Comparison of ENCODE assay signal across 27 cellular contexts in genomic region chr7:20482071-20482470, GRCh38.
"Had no signal": no experiment of that assay in that cellular context is flagged by ENCODE, and none has a peak within 500 bp of the region (broad histone marks: within the 10 kb centered on the region; RNA-seq: fewer than 3 reads in every experiment).

No MANE protein-coding gene starts in this region.

- H3K4me3 ChIP-seq: cardiac muscle cell, colonic mucosa, right atrium auricular region, spleen, thoracic aorta, upper lobe of left lung, vagina had no signal

- H3K27me3 Mint-ChIP-seq: activated CD4-positive, alpha-beta memory T cell treated with anti-CD3 and anti-CD28 coated beads, Interleukin-2, amount 10 ng/mL, durations not matched to agents 7 days and 5 days; activated CD4-positive, alpha-beta T cell treated with anti-CD3 and anti-CD28 coated beads, Interleukin-2, amount 10 ng/mL, durations not matched to agents 7 days and 5 days; activated naive CD4-positive, alpha-beta T cell treated with anti-CD3 and anti-CD28 coated beads, Interleukin-2, amount 10 ng/mL, durations not matched to agents 7 days and 5 days; activated naive CD8-positive, alpha-beta T cell treated with anti-CD3 and anti-CD28 coated beads, Interleukin-2, amount 10 ng/mL, durations not matched to agents 7 days and 5 days; activated T-cell treated with anti-CD3 and anti-CD28 coated beads, Interleukin-2, amount 50 U/mL, for 24 hours; T-helper 17 cell had no signal

- DNase-seq: activated CD4-positive, alpha-beta memory T cell treated with anti-CD3 and anti-CD28 coated beads, Interleukin-2, amount 10 ng/mL, durations not matched to agents 7 days and 5 days; activated CD4-positive, alpha-beta T cell treated with anti-CD3 and anti-CD28 coated beads for 1 hour; activated CD4-positive, alpha-beta T cell treated with anti-CD3 and anti-CD28 coated beads, Interleukin-2, amount 10 ng/mL, durations not matched to agents 7 days and 5 days; activated CD8-positive, alpha-beta memory T cell treated with anti-CD3 and anti-CD28 coated beads, Interleukin-2, amount 50 U/mL, for 48 hours; activated gamma-delta T cell; activated naive CD4-positive, alpha-beta T cell treated with anti-CD3 and anti-CD28 coated beads, Interleukin-2, amount 10 ng/mL, durations not matched to agents 7 days and 5 days; activated naive CD8-positive, alpha-beta T cell treated with anti-CD3 and anti-CD28 coated beads, Interleukin-2, amount 10 ng/mL, durations not matched to agents 7 days and 5 days; activated T-cell treated with anti-CD3 and anti-CD28 coated beads, Interleukin-2, amount 50 U/mL, for 24 hours; amniotic stem cell; cerebellar nuclear complex; colonic mucosa; effector memory CD4-positive, alpha-beta T cell; erythroblast; head of caudate nucleus; hippocampal formation; left cardiac atrium; left ventricle myocardium superior; naive B cell; spleen; stimulated activated naive CD8-positive, alpha-beta T cell treated with anti-CD3 and anti-CD28 coated beads, Interleukin-15, Interleukin-2, amounts not matched to agents 100 U/mL and 50 U/mL, for 24 hours; T-helper 17 cell; T1000; upper lobe of left lung had no signal

- H3K4me1 Mint-ChIP-seq: activated CD4-positive, alpha-beta memory T cell treated with anti-CD3 and anti-CD28 coated beads, Interleukin-2, amount 10 ng/mL, durations not matched to agents 7 days and 5 days; activated CD4-positive, alpha-beta T cell treated with anti-CD3 and anti-CD28 coated beads, Interleukin-2, amount 10 ng/mL, durations not matched to agents 7 days and 5 days; activated naive CD4-positive, alpha-beta T cell treated with anti-CD3 and anti-CD28 coated beads, Interleukin-2, amount 10 ng/mL, durations not matched to agents 7 days and 5 days; activated naive CD8-positive, alpha-beta T cell treated with anti-CD3 and anti-CD28 coated beads, Interleukin-2, amount 10 ng/mL, durations not matched to agents 7 days and 5 days; naive B cell; T-helper 17 cell had no signal

- H3K27ac Mint-ChIP-seq: activated CD4-positive, alpha-beta memory T cell treated with anti-CD3 and anti-CD28 coated beads, Interleukin-2, amount 10 ng/mL, durations not matched to agents 7 days and 5 days; activated CD4-positive, alpha-beta T cell treated with anti-CD3 and anti-CD28 coated beads, Interleukin-2, amount 10 ng/mL, durations not matched to agents 7 days and 5 days; activated naive CD4-positive, alpha-beta T cell treated with anti-CD3 and anti-CD28 coated beads, Interleukin-2, amount 10 ng/mL, durations not matched to agents 7 days and 5 days; activated naive CD8-positive, alpha-beta T cell treated with anti-CD3 and anti-CD28 coated beads, Interleukin-2, amount 10 ng/mL, durations not matched to agents 7 days and 5 days; activated T-cell treated with anti-CD3 and anti-CD28 coated beads, Interleukin-2, amount 50 U/mL, for 24 hours; naive B cell; T-helper 17 cell had no signal

- H3K36me3 ChIP-seq: cardiac muscle cell, colonic mucosa, right atrium auricular region, spleen, thoracic aorta, upper lobe of left lung, vagina had no signal

- H3K4me3 Mint-ChIP-seq: activated CD4-positive, alpha-beta memory T cell treated with anti-CD3 and anti-CD28 coated beads, Interleukin-2, amount 10 ng/mL, durations not matched to agents 7 days and 5 days; activated CD4-positive, alpha-beta T cell treated with anti-CD3 and anti-CD28 coated beads, Interleukin-2, amount 10 ng/mL, durations not matched to agents 7 days and 5 days; activated naive CD4-positive, alpha-beta T cell treated with anti-CD3 and anti-CD28 coated beads, Interleukin-2, amount 10 ng/mL, durations not matched to agents 7 days and 5 days; activated naive CD8-positive, alpha-beta T cell treated with anti-CD3 and anti-CD28 coated beads, Interleukin-2, amount 10 ng/mL, durations not matched to agents 7 days and 5 days; activated T-cell treated with anti-CD3 and anti-CD28 coated beads, Interleukin-2, amount 50 U/mL, for 24 hours; naive B cell; T-helper 17 cell had no signal

- H3K36me3 Mint-ChIP-seq: activated naive CD4-positive, alpha-beta T cell treated with anti-CD3 and anti-CD28 coated beads, Interleukin-2, amount 10 ng/mL, durations not matched to agents 7 days and 5 days; activated naive CD8-positive, alpha-beta T cell treated with anti-CD3 and anti-CD28 coated beads, Interleukin-2, amount 10 ng/mL, durations not matched to agents 7 days and 5 days; naive B cell had no signal

- H3K9me3 Mint-ChIP-seq: activated CD4-positive, alpha-beta T cell treated with anti-CD3 and anti-CD28 coated beads, Interleukin-2, amount 10 ng/mL, durations not matched to agents 7 days and 5 days; activated naive CD8-positive, alpha-beta T cell treated with anti-CD3 and anti-CD28 coated beads, Interleukin-2, amount 10 ng/mL, durations not matched to agents 7 days and 5 days had no signal

- ATAC-seq: left cardiac atrium; left ventricle myocardium superior; stimulated activated naive CD8-positive, alpha-beta T cell treated with anti-CD3 and anti-CD28 coated beads, Interleukin-15, Interleukin-2, amounts not matched to agents 100 U/mL and 50 U/mL, for 24 hours; T-helper 17 cell had no signal

- H3K9me3 ChIP-seq: colonic mucosa, vagina had no signal

- H3K27ac ChIP-seq: cardiac muscle cell, colonic mucosa, right atrium auricular region, spleen, thoracic aorta, upper lobe of left lung, vagina had no signal

- H3K4me1 ChIP-seq: colonic mucosa, right atrium auricular region, spleen, upper lobe of left lung, vagina had no signal

- H3K27me3 ChIP-seq: cardiac muscle cell, colonic mucosa, right atrium auricular region, spleen, upper lobe of left lung, vagina had no signal
